ENCODE assay signal across 8 cellular contexts in the genomic region with DNA sequence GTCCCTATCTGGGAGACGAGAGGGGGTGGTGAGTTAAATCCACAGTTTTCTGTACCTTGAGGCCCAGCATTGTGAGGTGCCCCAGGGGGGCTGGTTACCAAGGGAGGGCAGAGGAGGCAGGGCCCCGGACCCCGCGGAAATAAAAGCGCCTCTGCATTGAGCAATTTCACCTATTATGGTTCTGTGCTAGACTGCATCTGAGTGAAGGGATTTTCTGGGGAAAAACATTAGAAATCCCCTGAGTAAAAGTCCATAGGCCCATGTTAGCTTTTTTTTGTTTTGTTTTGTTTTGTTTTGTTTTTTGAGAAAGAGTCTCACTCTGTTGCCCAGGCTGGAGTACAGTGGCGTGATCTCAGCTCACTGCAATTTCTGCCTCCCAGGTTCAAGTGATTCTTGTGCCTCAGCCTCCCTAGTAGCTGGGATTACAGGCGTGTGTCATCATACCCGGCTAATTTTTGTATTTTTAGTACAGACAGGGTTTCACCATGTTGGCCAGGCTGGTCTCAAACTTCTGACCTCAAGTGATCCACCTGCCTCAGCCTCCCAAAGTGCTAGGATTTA.
DNase-seq lines count a peak whose midpoint lies in the region; ATAC-seq, FAIRE-seq and TF ChIP-seq lines count a peak whose summit lies in the region.
"Not testable (repeated sequence)": the region's sequence is repeated elsewhere in the genome, so short reads cannot be mapped to it uniquely, and the experiment has no call there.

No MANE protein-coding gene starts in this region.

- not testable (repeated sequence) for H3K9me3 Mint-ChIP-seq in stimulated activated naive CD8-positive, alpha-beta T cell treated with anti-CD3 and anti-CD28 coated beads, Interleukin-15, amount 100 ng/mL, for 72 hours

- not testable (repeated sequence) for H4K20me1 ChIP-seq in GM12878 (ENCODE audit: control insufficient read depth, insufficient read depth)

- ATAC-seq in GM18868 (IDR thresholded peaks at IDR 0.05; ENCODE audit: unreplicated experiment), result peak; percentile 69
- peak; percentile 54 for ATAC-seq in HG02610 (IDR thresholded peaks at IDR 0.05; ENCODE audit: unreplicated experiment)
- peak; percentile 60 for ATAC-seq in HG03039 (IDR thresholded peaks at IDR 0.05; ENCODE audit: unreplicated experiment)
- ATAC-seq in GM12878, result peak; percentile 84
- peak; percentile 40 for ATAC-seq in stimulated activated naive CD8-positive, alpha-beta T cell treated with anti-CD3 and anti-CD28 coated beads, Interleukin-15, amount 100 ng/mL, for 72 hours

- not testable (repeated sequence) for H3K9ac ChIP-seq in GM12878 (ENCODE audit: control insufficient read depth, insufficient read depth, low read length); muscle layer of colon (ENCODE audit: low read length)

- H3K4me1 Mint-ChIP-seq in stimulated activated naive CD8-positive, alpha-beta T cell treated with anti-CD3 and anti-CD28 coated beads, Interleukin-15, amount 100 ng/mL, for 72 hours, result not testable (repeated sequence)

- H3K4me1 ChIP-seq in SJSA1 (replicated peaks) (peaks cover 77% of the 10 kb centered on the region), muscle layer of colon (ENCODE audit: insufficient read depth, low read length) (peaks cover 72% of the 10 kb centered on the region)
- not testable (repeated sequence) for H3K4me1 ChIP-seq in GM12878 (ENCODE audit: control insufficient read depth, insufficient read depth, low read length)

- RAD21 ChIA-PET in GM12878 (lab: Charles Lee; ENCODE audit: unreplicated experiment), result interaction anchor here (0.7 to 1.9 kb wide), 7 partner anchors 17 to 239 kb away, joined by 3 to 5 read pairs (median 3); no protein-coding TSS in a partner anchor

- BruUV-seq in GM12878 (replicated peaks; lab: Mats Ljungman, UMichigan), result not testable (repeated sequence)

- 9% methylated on average over 8 of the region's 8 CpGs for WGBS in GM12878 (ENCODE audit: insufficient coverage, insufficient replicate concordance, low lambda C conversion rate, missing lambda C conversion rate)

- H3K27ac ChIP-seq in SJSA1, result peak overlapping the region; percentile 20; the same call in 1 of the 2 replicates
- not testable (repeated sequence) for H3K27ac ChIP-seq in GM12878 (ENCODE audit: control insufficient read depth, insufficient read depth)
- H3K27ac ChIP-seq in muscle layer of colon (ENCODE audit: low read depth, low read length), result peak overlapping the region; percentile 66

- not testable (repeated sequence) for H3K79me2 ChIP-seq in GM12878 (ENCODE audit: control insufficient read depth, insufficient read depth, low read length)

- CTCF ChIA-PET in GM12878 (lab: Yijun Ruan, JAX), result interaction anchor here (1.1 to 1.4 kb wide), 2 partner anchors 35 to 54 kb away, joined by 4 to 5 read pairs; no protein-coding TSS in a partner anchor

- not testable (repeated sequence) for H3K4me3 Mint-ChIP-seq in stimulated activated naive CD8-positive, alpha-beta T cell treated with anti-CD3 and anti-CD28 coated beads, Interleukin-15, amount 100 ng/mL, for 72 hours

- peak overlapping the region; percentile 51; the same call in 1 of the 2 replicates for H3K4me2 ChIP-seq in GM12878 (ENCODE audit: control insufficient read depth, insufficient read depth)

- TF ChIP-seq CTCF in GM06990 (IDR thresholded peaks at IDR 0.05; ENCODE audit: insufficient read depth, low read length, poor library complexity, severe bottlenecking); GM12878 (IDR thresholded peaks at IDR 0.05 in 2 of 3, conservative IDR thresholded peaks at IDR 0.05 in 1 of 3; ENCODE audit: control insufficient read depth in 2 of 3, extremely low read depth in 1 of 3, insufficient read depth in 1 of 3, low read depth in 3 of 3, low read length in 3 of 3): not testable (repeated sequence)

- in situ Hi-C loops in GM12878 (cut with MboI), result not testable (repeated sequence)

- H2AFZ ChIP-seq in GM12878 (ENCODE audit: control insufficient read depth, low read depth, low read length), result not testable (repeated sequence)

- DNase-seq in GM06990 (ENCODE audit: extremely low read depth, insufficient read length), result peak; percentile 30
- DNase-seq in SJSA1 (ENCODE audit: low read depth in 1 of 2, low spot score in 2 of 2); GM12878 (ENCODE audit: low read depth, low spot score); stimulated activated naive CD8-positive, alpha-beta T cell treated with anti-CD3 and anti-CD28 coated beads, Interleukin-15, amount 100 ng/mL, for 72 hours: not testable (repeated sequence)

- TF ChIP-seq RAD21 in GM12878 (IDR thresholded peaks at IDR 0.05; ENCODE audit: insufficient read depth, low read depth, low read length), result not testable (repeated sequence)

- FAIRE-seq in GM12878 (lab: Jason Lieb, UNC), result not testable (repeated sequence)

- H3K27me3 ChIP-seq in GM06990 (replicated peaks; ENCODE audit: control insufficient read depth, insufficient read depth, low read length); SJSA1 (replicated peaks); GM12878 (replicated peaks in 1 of 2; ENCODE audit: control insufficient read depth in 2 of 2, insufficient read depth in 2 of 2, low read length in 1 of 2); muscle layer of colon (ENCODE audit: control insufficient read depth in 1 of 2, insufficient read depth in 2 of 2, low read length in 2 of 2): not testable (repeated sequence)

- H3K36me3 ChIP-seq in GM06990 (ENCODE audit: control insufficient read depth, insufficient read depth, low read length); SJSA1; GM12878 (ENCODE audit: control insufficient read depth in 2 of 2, insufficient read depth in 2 of 2, low read length in 1 of 2); muscle layer of colon (ENCODE audit: insufficient read depth, low read length): not testable (repeated sequence)

- not testable (repeated sequence) for H3K4me3 ChIP-seq in GM06990 (replicated peaks; ENCODE audit: low read depth, low read length); SJSA1; GM12878; muscle layer of colon (ENCODE audit: low read depth in 1 of 2, low read length in 2 of 2)

- TF ChIP-seq EP300 in GM12878 (IDR thresholded peaks at IDR 0.05; ENCODE audit: borderline replicate concordance in 1 of 2, control insufficient read depth in 1 of 2, low read depth in 2 of 2, low read length in 2 of 2), result not testable (repeated sequence)

- H3K27ac Mint-ChIP-seq in stimulated activated naive CD8-positive, alpha-beta T cell treated with anti-CD3 and anti-CD28 coated beads, Interleukin-15, amount 100 ng/mL, for 72 hours, result peak overlapping the region in 1 of 2 donors; percentile 33

- TF ChIP-seq POLR2A in GM12878 (IDR thresholded peaks at IDR 0.05; ENCODE audit: low read depth, low read length), result not testable (repeated sequence)

- POLR2A ChIA-PET in GM12878 (lab: Charles Lee), result interaction anchor here (1.0 to 2.5 kb wide), 2 partner anchors 10 to 50 kb away, joined by 3 to 11 read pairs; no protein-coding TSS in a partner anchor

- not testable (repeated sequence) for H3K9me3 ChIP-seq in SJSA1 (replicated peaks); GM12878 (replicated peaks; ENCODE audit: control insufficient read depth, insufficient read depth, low read length); muscle layer of colon (ENCODE audit: low read length)

- SMC1A ChIA-PET in GM12878 (lab: Charles Lee; ENCODE audit: uncharacterized antibody, unreplicated experiment), result interaction anchor here (0.8 to 2.3 kb wide), 5 partner anchors 9 to 231 kb away, joined by 3 to 9 read pairs (median 4); no protein-coding TSS in a partner anchor

- H3K27me3 Mint-ChIP-seq in stimulated activated naive CD8-positive, alpha-beta T cell treated with anti-CD3 and anti-CD28 coated beads, Interleukin-15, amount 100 ng/mL, for 72 hours, result not testable (repeated sequence)

- intact Hi-C loops in GM12878 (cut with micrococcal nuclease; ENCODE audit: unreplicated experiment), result not testable (repeated sequence)

TF ChIP-seq in GM12878, 131 proteins besides CTCF, POLR2A, EP300 and RAD21:
- TF ChIP-seq IKZF1 (conservative IDR thresholded peaks at IDR 0.05) (0 out of 2 replicates have a peak, but pooled peaks have one; percentile 14), NFIC (IDR thresholded peaks at IDR 0.05; ENCODE audit: low read depth, low read length) (peak; percentile 32; the same call in 1 of the 2 replicates), IKZF2 (IDR thresholded peaks at IDR 0.05) (0 out of 4 replicates have a peak, but pooled peaks of 1 of the 2 experiments have one; percentile 16), SMAD1 (IDR thresholded peaks at IDR 0.05; ENCODE audit: low read depth, partially characterized antibody) (peak; percentile 19), SRF (IDR thresholded peaks at IDR 0.05; ENCODE audit: low read depth in 2 of 2, low read length in 2 of 2) (peak in 1 of 2 experiments; percentile 53; a peak in 1 of 4 replicates), ATF7 (IDR thresholded peaks at IDR 0.05; ENCODE audit: low read depth) (peak; percentile 38; the same call in 1 of the 2 replicates), RELA (IDR thresholded peaks at IDR 0.05; ENCODE audit: borderline replicate concordance, partially characterized antibody) (peak; percentile 90), MEF2B (IDR thresholded peaks at IDR 0.05; ENCODE audit: partially characterized antibody, poor library complexity, severe bottlenecking) (peak; percentile 53), NBN (IDR thresholded peaks at IDR 0.05) (0 out of 2 replicates have a peak, but pooled peaks have one; percentile 46)
- TF ChIP-seq, protein P1, sequence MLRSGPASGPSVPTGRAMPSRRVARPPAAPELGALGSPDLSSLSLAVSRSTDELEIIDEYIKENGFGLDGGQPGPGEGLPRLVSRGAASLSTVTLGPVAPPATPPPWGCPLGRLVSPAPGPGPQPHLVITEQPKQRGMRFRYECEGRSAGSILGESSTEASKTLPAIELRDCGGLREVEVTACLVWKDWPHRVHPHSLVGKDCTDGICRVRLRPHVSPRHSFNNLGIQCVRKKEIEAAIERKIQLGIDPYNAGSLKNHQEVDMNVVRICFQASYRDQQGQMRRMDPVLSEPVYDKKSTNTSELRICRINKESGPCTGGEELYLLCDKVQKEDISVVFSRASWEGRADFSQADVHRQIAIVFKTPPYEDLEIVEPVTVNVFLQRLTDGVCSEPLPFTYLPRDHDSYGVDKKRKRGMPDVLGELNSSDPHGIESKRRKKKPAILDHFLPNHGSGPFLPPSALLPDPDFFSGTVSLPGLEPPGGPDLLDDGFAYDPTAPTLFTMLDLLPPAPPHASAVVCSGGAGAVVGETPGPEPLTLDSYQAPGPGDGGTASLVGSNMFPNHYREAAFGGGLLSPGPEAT (IDR thresholded peaks at IDR 0.05; ENCODE audit: low read depth), result peak; percentile 79
